Comparison of ENCODE assay signal across 8 cellular contexts in the genomic region with DNA sequence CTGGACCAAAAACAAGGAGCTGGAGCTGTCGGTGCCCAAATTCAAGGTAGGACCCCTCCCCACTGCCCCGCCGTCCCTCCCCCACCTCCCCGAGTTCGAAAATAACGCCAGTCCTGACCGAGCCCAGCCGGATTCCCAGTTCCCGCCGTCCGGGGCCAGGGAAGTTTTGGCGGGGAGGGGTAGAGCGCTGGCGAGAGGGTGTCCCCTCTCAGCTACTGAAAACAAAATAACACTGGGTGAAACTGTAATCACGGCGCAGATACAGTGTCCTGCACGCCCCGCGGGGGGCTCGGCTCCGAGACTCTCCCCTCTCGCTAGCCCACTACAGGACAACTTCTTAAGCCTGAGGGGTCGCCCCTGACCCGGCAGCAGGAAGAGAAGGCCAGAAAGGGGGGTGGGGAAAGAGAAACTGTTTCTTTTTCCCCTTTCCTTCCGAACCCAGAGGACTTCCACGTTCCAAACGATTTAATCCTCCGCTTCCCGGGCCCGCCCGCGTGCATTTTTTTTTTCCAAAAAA. TPM values are rescaled to one million over a fixed set of nuclear protein-coding genes. Genes with fewer than 3 reads are reported as not detected.
A peak's percentile ranks its signal among the peaks of the same experiment; 100 is the strongest.
DNase-seq lines count a peak whose midpoint lies in the region; FAIRE-seq and TF ChIP-seq lines count a peak whose summit lies in the region.

No MANE protein-coding gene starts in this region.

- TF ChIP-seq POLR2A in spleen (IDR thresholded peaks at IDR 0.05) = no peak

- H3K27me3 ChIP-seq in iPS-15b (ENCODE audit: control insufficient read depth, insufficient read depth, low read length) (no peaks in the 10 kb centered on the region), spleen (replicated peaks in 1 of 7) (no peaks in the 10 kb centered on the region)

- peak overlapping the region; percentile 96 for H3K27ac Mint-ChIP-seq in activated naive CD8-positive, alpha-beta T cell treated with anti-CD3 and anti-CD28 coated beads for 36 hours

- H3K27ac ChIP-seq in spleen = peak overlapping the region; percentile 70 to 100 (median 100)

- no peak for FAIRE-seq in D721Med (lab: Jason Lieb, UNC)

- H3K9me3 ChIP-seq in iPS-15b (ENCODE audit: control insufficient read depth, insufficient read depth, low read length) (no peaks in the 10 kb centered on the region), spleen (no peaks in the 10 kb centered on the region)

- no peaks in the 10 kb centered on the region for H3K9me3 Mint-ChIP-seq in activated naive CD8-positive, alpha-beta T cell treated with anti-CD3 and anti-CD28 coated beads for 36 hours

- peaks cover 26% of the 10 kb centered on the region for H3K4me1 Mint-ChIP-seq in activated naive CD8-positive, alpha-beta T cell treated with anti-CD3 and anti-CD28 coated beads for 36 hours

- H3K4me1 ChIP-seq in iPS-15b (ENCODE audit: control insufficient read depth, insufficient read depth, low read length) (peaks cover 4% of the 10 kb centered on the region), spleen (peaks cover 22 to 72% (median 40%) of the 10 kb centered on the region in 6 donors)

- H3K9ac ChIP-seq in iPS-15b (ENCODE audit: low read depth, low read length) = peak overlapping the region; percentile 54

- peak overlapping the region; percentile 95 for H3K4me3 Mint-ChIP-seq in activated naive CD8-positive, alpha-beta T cell treated with anti-CD3 and anti-CD28 coated beads for 36 hours

- H3K36me3 ChIP-seq in iPS-15b (ENCODE audit: control insufficient read depth, insufficient read depth, low read length) (peaks cover 22% of the 10 kb centered on the region), spleen (peaks cover 0 to 45% (median 23%) of the 10 kb centered on the region in 6 donors)

- intact Hi-C loops in spleen (cut with DNase I; ENCODE audit: low total_unique reads) (no loop called here), posterior vena cava (cut with DNase I) (no loop called here)

- H3K4me3 ChIP-seq in AG09309 (ENCODE audit: control insufficient read depth, low read depth, low read length) (peak overlapping the region; percentile 70), iPS-15b (ENCODE audit: low read depth, low read length) (peak overlapping the region; percentile 75), spleen (peak overlapping the region; percentile 62 to 92 (median 68))

- no peak for DNase-seq in AG09309 (ENCODE audit: low read depth)
- peak; percentile 55 for DNase-seq in HT-29 (ENCODE audit: low spot score)
- DNase-seq in activated naive CD8-positive, alpha-beta T cell treated with anti-CD3 and anti-CD28 coated beads for 36 hours = no peak
- DNase-seq in spleen = peak; percentile 83
- DNase-seq in D721Med (ENCODE audit: insufficient read length, low spot score) = no peak
- no peak for DNase-seq in posterior vena cava (ENCODE audit: low spot score)
- no peak for DNase-seq in ACHN

- 0 to 2% (median 1%) methylated on average over 31 to 32 of the region's 32 CpGs for WGBS in spleen, 5 donors

- in situ Hi-C loops in ACHN (cut with HindIII; ENCODE audit: low pct_ligation_motif_present, low pct_unique_long_range_greater_than_20kb, low sequenced_read_pairs) = no loop called here

- no peak for TF ChIP-seq CTCF in AG09309 (IDR thresholded peaks at IDR 0.05; ENCODE audit: control insufficient read depth, insufficient read depth, low read depth, low read length, missing control alignments)
- no peak for TF ChIP-seq CTCF in spleen (IDR thresholded peaks at IDR 0.05 in 8 of 11, conservative IDR thresholded peaks at IDR 0.05 in 3 of 11)
- TF ChIP-seq CTCF in D721Med (IDR thresholded peaks at IDR 0.05; ENCODE audit: insufficient read depth, missing control alignments) = no peak

- peaks cover 30% of the 10 kb centered on the region for H3K36me3 Mint-ChIP-seq in activated naive CD8-positive, alpha-beta T cell treated with anti-CD3 and anti-CD28 coated beads for 36 hours

- H3K27me3 Mint-ChIP-seq in activated naive CD8-positive, alpha-beta T cell treated with anti-CD3 and anti-CD28 coated beads for 36 hours = no peaks in the 10 kb centered on the region

RNA-seq across cellular contexts. Expression of gene SETD1B, which starts 1.4 kb away (rescaled TPM):
- total RNA-seq in HT-29 (2014; rRNA removed; shearing (Covaris generic)) = 7.2 and 7.7 TPM in 2 replicates
- total RNA-seq in activated naive CD8-positive, alpha-beta T cell treated with anti-CD3 and anti-CD28 coated beads for 36 hours = 10 to 100 TPM; 15.0 to 15.6 TPM
- 10 to 100 TPM; 19.9 to 37.7 (median 31.8) TPM for total RNA-seq in spleen
- 10 to 100 TPM in 1 of 3 donors, 1 to 10 TPM in 2; 3.3 to 11.9 (median 5.3) TPM for polyA plus RNA-seq in spleen
- total RNA-seq in posterior vena cava = 10 to 100 TPM; 20.2 to 20.9 TPM

RNA-seq across cellular contexts. Expression of gene RHOF, which starts 11.7 kb away (rescaled TPM):
- total RNA-seq in HT-29 (2014; rRNA removed; shearing (Covaris generic)) = 35.1 and 37.2 TPM in 2 replicates
- 10 to 100 TPM; 78.6 to 85.5 TPM for total RNA-seq in activated naive CD8-positive, alpha-beta T cell treated with anti-CD3 and anti-CD28 coated beads for 36 hours
- 10 to 100 TPM; 45.2 to 71.7 (median 54.6) TPM for total RNA-seq in spleen
- 10 to 100 TPM; 18.4 to 29.4 (median 20.3) TPM for polyA plus RNA-seq in spleen
- total RNA-seq in posterior vena cava = 10 to 100 TPM in 1 of 2 donors, 1 to 10 TPM in 1; 5.3 to 10.4 TPM

RNA-seq across cellular contexts. Expression of gene HPD, which starts 53.4 kb away (rescaled TPM):
- not detected in 2 replicates for total RNA-seq in HT-29 (2014; rRNA removed; shearing (Covaris generic))
- total RNA-seq in activated naive CD8-positive, alpha-beta T cell treated with anti-CD3 and anti-CD28 coated beads for 36 hours = not detected
- 1 to 10 TPM in 4 of 7 donors, under 1 TPM in 2, not detected in 1; 0.57 to 2.8 (median 1.7) TPM for total RNA-seq in spleen
- 1 to 10 TPM in 1 of 3 donors, under 1 TPM in 2; 0.78 to 1.5 (median 0.86) TPM for polyA plus RNA-seq in spleen
- total RNA-seq in posterior vena cava = 10 to 100 TPM in 1 of 2 donors, 1 to 10 TPM in 1; 5.6 to 17.4 TPM

Comparison
In these comparisons a context has a peak if more than half of its experiments do, and no peak if none do; other contexts are left out.
1. DNase-seq: peak in HT-29 (single experiment) and spleen (single experiment); none in AG09309 (single experiment), activated naive CD8-positive, alpha-beta T cell treated with anti-CD3 and anti-CD28 coated beads for 36 hours (single experiment), D721Med (single experiment), posterior vena cava (single experiment) and ACHN (single experiment).
2. Peak in every context shown above with its lines, with median percentiles within 50 percentile points of each other: H3K4me3 ChIP-seq.